In the genomic region with DNA sequence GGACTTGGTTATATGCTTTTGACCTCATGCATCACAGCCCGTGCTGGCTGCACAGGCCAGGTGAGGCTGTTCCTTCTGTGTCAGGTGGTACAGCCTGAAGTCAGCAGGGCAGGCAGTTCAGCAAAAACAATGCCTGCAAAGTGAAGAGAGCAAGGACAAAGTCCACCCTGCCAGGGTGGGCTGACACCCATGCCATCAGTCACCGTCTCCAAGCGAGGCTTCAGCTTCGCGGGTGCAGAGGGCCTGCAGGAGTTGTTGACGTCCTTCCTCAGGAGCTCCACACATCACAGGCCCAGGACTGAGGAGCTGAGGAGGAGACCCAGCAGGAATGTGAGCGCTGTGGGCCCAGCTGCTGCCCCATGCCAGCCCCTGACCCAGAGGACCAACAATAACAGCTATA, we compare ENCODE assay signal across 27 cellular contexts.
DNase-seq lines count a peak whose midpoint lies in the region; ATAC-seq, FAIRE-seq and TF ChIP-seq lines count a peak whose summit lies in the region.
"Had no signal": no experiment of that assay in that cellular context is flagged by ENCODE, and none has a peak within 500 bp of the region (broad histone marks: within the 10 kb centered on the region; RNA-seq: fewer than 3 reads in every experiment).

No MANE protein-coding gene starts in this region.

- ATAC-seq in GM23338, result no peak
- ATAC-seq: Right ventricle myocardium inferior had no signal

- dilution Hi-C loops in endothelial cell of umbilical vein (cut with MboI; ENCODE audit: extremely low pct_ligation_motif_present, low sequenced_read_pairs), result no loop called here

- H3K27ac ChIP-seq in GM23338 (ENCODE audit: low read depth) (no peak overlapping the region), caudate nucleus (ENCODE audit: low read depth, low read length) (peak overlapping the region; percentile 79), endothelial cell of umbilical vein (ENCODE audit: insufficient read depth, low read depth, low read length) (peak overlapping the region; percentile 99), neuronal stem cell (replicated peaks; ENCODE audit: low read length) (no peak overlapping the region)
- H3K27ac ChIP-seq: BLaER1 treated with 17β-estradiol and CSF1 and Interleukin-3, amounts not matched to agents 10 nM and 100 nM; PC-9 had no signal

- no peaks in the 10 kb centered on the region for H3K9me3 Mint-ChIP-seq in GM23338
- H3K9me3 Mint-ChIP-seq: CD4-positive, alpha-beta T cell had no signal

- H3K79me1 ChIP-seq in neuronal stem cell (ENCODE audit: low read depth, low read length), result no peaks in the 10 kb centered on the region

- no peak overlapping the region for H4K91ac ChIP-seq in neuronal stem cell (ENCODE audit: low read depth, low read length, poor library complexity)

- intact Hi-C loops in endothelial cell of umbilical vein (cut with micrococcal nuclease), result loop anchor here (2.0 kb wide), 1 partner anchor 111 kb away; the partner anchor contains the start of gene SASH1

- H3K9me1 ChIP-seq in endothelial cell of umbilical vein (replicated peaks; ENCODE audit: control insufficient read depth, extremely low read depth, insufficient read depth, low read length), result no peaks in the 10 kb centered on the region

- H3K9ac ChIP-seq in endothelial cell of umbilical vein (replicated peaks; ENCODE audit: extremely low read depth, insufficient read depth, low read length) (no peak overlapping the region), neuronal stem cell (ENCODE audit: low read depth, low read length, poor library complexity) (no peak overlapping the region)
- H3K9ac ChIP-seq: BLaER1 treated with 17β-estradiol and CSF1 and Interleukin-3, amounts not matched to agents 10 nM and 100 nM had no signal

- TF ChIP-seq POLR2A in endothelial cell of umbilical vein (IDR thresholded peaks at IDR 0.05; ENCODE audit: low read depth, low read length), result no peak

- no peak overlapping the region for H3K14ac ChIP-seq in neuronal stem cell (ENCODE audit: low read length)

- no peak overlapping the region for H2BK12ac ChIP-seq in neuronal stem cell (ENCODE audit: low read length)

- no peak for FAIRE-seq in endothelial cell of umbilical vein (lab: Jason Lieb, UNC)
- FAIRE-seq: A204.1, D721Med had no signal

- no TSS peak for BruUV-seq in endothelial cell of umbilical vein (replicated peaks; lab: Mats Ljungman, UMichigan)

- no peak overlapping the region for H2AK5ac ChIP-seq in neuronal stem cell (ENCODE audit: low read depth, low read length)

- H3K18ac ChIP-seq in neuronal stem cell (ENCODE audit: low read length), result no peak overlapping the region

- H3K4me1 Mint-ChIP-seq in GM23338, result peaks cover 10% of the 10 kb centered on the region

- POLR2A ChIA-PET in endothelial cell of umbilical vein (lab: Charles Lee), result interaction anchor here (1.2 kb wide), 1 partner anchor 90 kb away, joined by 6 read pairs; no protein-coding TSS in a partner anchor

- H3F3A ChIP-seq in GM23338 (replicated peaks; ENCODE audit: low read depth), result no peaks in the 10 kb centered on the region

- peaks cover 5% of the 10 kb centered on the region for H3K27me3 Mint-ChIP-seq in GM23338 (ENCODE audit: insufficient read depth, low read depth, poor library complexity)

- H3K4me3 ChIP-seq in GM23338 (no peak overlapping the region), endothelial cell of umbilical vein (replicated peaks in 1 of 3; ENCODE audit: insufficient read depth in 1 of 3, low read depth in 1 of 3, low read length in 3 of 3) (no peak overlapping the region), neuronal stem cell (ENCODE audit: low read length in 2 of 2) (no peak overlapping the region)
- H3K4me3 ChIP-seq: BLaER1 treated with 17β-estradiol and CSF1 and Interleukin-3, amounts not matched to agents 10 nM and 100 nM; HAP-1; PC-9; SJCRH30 had no signal

- no peaks in the 10 kb centered on the region for H3K9me2 ChIP-seq in GM23338 (ENCODE audit: insufficient read depth)

- H3K23ac ChIP-seq in neuronal stem cell (ENCODE audit: low read depth, low read length, poor library complexity), result peak overlapping the region; percentile 6

- peak overlapping the region; percentile 54; the same call in 1 of the 2 replicates for H3K27ac Mint-ChIP-seq in GM23338
- H3K27ac Mint-ChIP-seq: CD4-positive, alpha-beta T cell had no signal

- no CpG with 5 or more reads among the region's 7 CpGs for WGBS in neuronal stem cell (ENCODE audit: extremely low coverage in 2 of 2, insufficient read length in 2 of 2, insufficient replicate concordance in 1 of 2), 2 donors

- DNase-seq in GM23338 (ENCODE audit: low spot score) (no peak), caudate nucleus (lab: John Stamatoyannopoulos, UW) (no peak), endothelial cell of umbilical vein (ENCODE audit: low read depth, low spot score) (no peak), neuronal stem cell (ENCODE audit: low spot score) (no peak), islet precursor cell (no peak), NCI-H2107 treated with DMSO at 0.1 percent for 48 hours (lab: John Stamatoyannopoulos, UW; ENCODE audit: unreplicated experiment) (no peak), SKM-1 treated with dmso at 0.1 percent for 144 hours (lab: John Stamatoyannopoulos, UW; ENCODE audit: unreplicated experiment) (no peak), EL (no peak)
- DNase-seq: AML-193; CD4-positive, alpha-beta T cell; HFFc6; KBM-7; MV-4-11; NCI-H1105; NCI-H1436 treated with DMSO at 0.1 percent for 48 hours; NCI-H187 treated with DMSO at 0.1 percent for 48 hours; NCI-H446; NCI-H524 treated with DMSO at 0.1 percent for 48 hours; NCI-H774; NK-92 treated with Interleukin-12 subunit alpha and Interleukin-12 subunit beta, amount 100 ng/mL, for 24 hours; PC-9; SJCRH30 had no signal

- TF ChIP-seq CTCF in GM23338 (conservative IDR thresholded peaks at IDR 0.05; ENCODE audit: low read depth in 2 of 2), result no peak
- TF ChIP-seq CTCF in endothelial cell of umbilical vein (IDR thresholded peaks at IDR 0.05; ENCODE audit: extremely low read depth in 1 of 2, insufficient read depth in 1 of 2, low read depth in 1 of 2, low read length in 2 of 2), result no peak

- H3K4me1 ChIP-seq in GM23338 (ENCODE audit: insufficient read depth), result no peaks in the 10 kb centered on the region
- H3K4me1 ChIP-seq in endothelial cell of umbilical vein (ENCODE audit: control insufficient read depth, extremely low read depth, insufficient read depth, low read length), result peaks cover 83% of the 10 kb centered on the region
- peaks cover 14 to 33% of the 10 kb centered on the region in 2 donors for H3K4me1 ChIP-seq in neuronal stem cell (ENCODE audit: control insufficient read depth in 2 of 2, insufficient read depth in 1 of 2, low read depth in 1 of 2, low read length in 2 of 2)
- H3K4me1 ChIP-seq: HAP-1 had no signal

- H3K79me2 ChIP-seq in GM23338 (replicated peaks; ENCODE audit: insufficient read depth) (0 out of 2 replicates have a peak, but pooled peaks cover 3% of the 10 kb centered on the region), endothelial cell of umbilical vein (ENCODE audit: control insufficient read depth, insufficient read depth, low read length) (peaks cover 67% of the 10 kb centered on the region)

- no peak overlapping the region for H3K4me3 Mint-ChIP-seq in GM23338
- H3K4me3 Mint-ChIP-seq: CD4-positive, alpha-beta T cell; HFFc6 had no signal

- no peak overlapping the region for H3K4me2 ChIP-seq in GM23338
- no peak overlapping the region for H3K4me2 ChIP-seq in endothelial cell of umbilical vein (ENCODE audit: insufficient read depth, low read length)
- H3K4me2 ChIP-seq in neuronal stem cell (ENCODE audit: insufficient read depth, low read length, poor library complexity, severe bottlenecking), result no peak overlapping the region
- H3K4me2 ChIP-seq: BLaER1 treated with 17β-estradiol and CSF1 and Interleukin-3, amounts not matched to agents 10 nM and 100 nM; PC-9 had no signal

- no peak overlapping the region for H3K4ac ChIP-seq in neuronal stem cell (ENCODE audit: low read length)

- H3K27me3 ChIP-seq in GM23338 (ENCODE audit: insufficient read depth) (no peaks in the 10 kb centered on the region), endothelial cell of umbilical vein (ENCODE audit: control insufficient read depth in 2 of 2, insufficient read depth in 2 of 2, low read length in 2 of 2) (no peaks in the 10 kb centered on the region), neuronal stem cell (ENCODE audit: control insufficient read depth in 3 of 3, insufficient read depth in 3 of 3, low read depth in 1 of 3, low read length in 3 of 3) (no peaks in the 10 kb centered on the region)
- H3K27me3 ChIP-seq: SJCRH30 had no signal

- no peak overlapping the region for H2BK120ac ChIP-seq in neuronal stem cell (ENCODE audit: low read depth, low read length)

- H4K8ac ChIP-seq in neuronal stem cell (ENCODE audit: low read depth, low read length), result no peak overlapping the region

- no peaks in the 10 kb centered on the region for H4K20me1 ChIP-seq in GM23338 (replicated peaks; ENCODE audit: insufficient read depth)
- H4K20me1 ChIP-seq in endothelial cell of umbilical vein (replicated peaks; ENCODE audit: control insufficient read depth, extremely low read depth, insufficient read depth, low read length), result no peaks in the 10 kb centered on the region

- no peak overlapping the region for H2BK15ac ChIP-seq in neuronal stem cell (ENCODE audit: low read length)

- peaks cover 3% of the 10 kb centered on the region for H3K36me3 Mint-ChIP-seq in GM23338 (ENCODE audit: low read depth)

- CTCF ChIA-PET in endothelial cell of umbilical vein (lab: Charles Lee), result interaction anchor here (0.7 to 3.9 kb wide), 7 partner anchors 8 to 947 kb away, joined by 3 to 12 read pairs (median 3); no protein-coding TSS in a partner anchor

- H2BK5ac ChIP-seq in neuronal stem cell (ENCODE audit: low read length), result no peak overlapping the region

- H2AFZ ChIP-seq in GM23338 (no peak overlapping the region), endothelial cell of umbilical vein (ENCODE audit: low read depth, low read length) (no peak overlapping the region), neuronal stem cell (ENCODE audit: low read length) (no peak overlapping the region)
- H2AFZ ChIP-seq: PC-9 had no signal

- no peaks in the 10 kb centered on the region for H3K36me3 ChIP-seq in GM23338 (ENCODE audit: insufficient read depth)
- peaks cover 5 to 9% of the 10 kb centered on the region in 2 experiments for H3K36me3 ChIP-seq in endothelial cell of umbilical vein (ENCODE audit: control insufficient read depth in 2 of 2, extremely low read depth in 1 of 2, insufficient read depth in 2 of 2, low read length in 2 of 2)
- H3K36me3 ChIP-seq in neuronal stem cell (replicated peaks in 1 of 2; ENCODE audit: control insufficient read depth in 2 of 2, insufficient read depth in 2 of 2, low read length in 2 of 2), result peaks cover 0 to 3% of the 10 kb centered on the region in 2 donors
- H3K36me3 ChIP-seq: HAP-1, SJCRH30 had no signal

- H3K9me3 ChIP-seq in endothelial cell of umbilical vein (replicated peaks; ENCODE audit: control insufficient read depth, insufficient read depth, low read length) (no peaks in the 10 kb centered on the region), neuronal stem cell (replicated peaks in 1 of 2; ENCODE audit: control insufficient read depth in 2 of 2, insufficient read depth in 1 of 2, low read depth in 1 of 2, low read length in 2 of 2) (no peaks in the 10 kb centered on the region)
- H3K9me3 ChIP-seq: HAP-1, SJCRH30 had no signal

TF ChIP-seq in GM23338, 12 proteins besides CTCF, POLR2A, EP300 and RAD21 (continues in another document):
- no peak for TF ChIP-seq ZNF331 (CRISPR knock-in tag; IDR thresholded peaks at IDR 0.05; ENCODE audit: low read depth)

TF ChIP-seq in endothelial cell of umbilical vein, 7 proteins besides CTCF, POLR2A, EP300 and RAD21 (continues in another document):
- TF ChIP-seq EZH2 (IDR thresholded peaks at IDR 0.05; ENCODE audit: borderline replicate concordance, low read depth, low read length, severe bottlenecking), result no peak

Comparison
In these comparisons a context has a peak if more than half of its experiments do, and no peak if none do; other contexts are left out.
1. H3K27ac ChIP-seq: peak in caudate nucleus (single experiment) and endothelial cell of umbilical vein (single experiment); none in GM23338 (single experiment) and neuronal stem cell (single experiment).